ENCODE assay signal across 22 cellular contexts in the genomic region with DNA sequence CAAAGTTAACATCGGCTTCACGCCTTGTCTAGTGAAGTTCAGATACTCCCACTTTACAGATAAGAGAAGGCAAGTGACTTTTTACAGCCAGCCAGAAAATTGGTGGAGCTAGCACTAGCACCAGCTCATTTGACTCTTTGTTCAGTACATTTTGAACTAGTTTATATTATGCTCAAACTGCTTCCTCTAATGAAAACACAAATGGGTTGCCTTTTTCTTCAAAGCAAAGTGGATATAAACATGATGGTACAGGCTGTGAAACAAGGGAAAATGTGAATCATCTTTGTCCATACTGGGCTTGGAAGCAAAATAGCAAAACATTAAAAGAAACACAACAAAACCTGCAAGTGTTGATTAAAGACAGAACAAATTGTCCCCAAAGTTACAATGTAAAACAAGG.
DNase-seq lines count a peak whose midpoint lies in the region; ATAC-seq and TF ChIP-seq lines count a peak whose summit lies in the region.
"Had no signal": no experiment of that assay in that cellular context is flagged by ENCODE, and none has a peak within 500 bp of the region (broad histone marks: within the 10 kb centered on the region; RNA-seq: fewer than 3 reads in every experiment).

No MANE protein-coding gene starts in this region.

- ATAC-seq in right lobe of liver, result no peak
- ATAC-seq: CD8-positive, alpha-beta T cell; GM12878; Right ventricle myocardium inferior had no signal

- intact Hi-C loops in right lobe of liver (cut with DNase I), result no loop called here
- intact Hi-C loops in esophagus muscularis mucosa (cut with DNase I), result no loop called here
- intact Hi-C loops in testis (cut with DNase I; ENCODE audit: low total_unique reads), result no loop called here

- TF ChIP-seq RAD21 in liver (IDR thresholded peaks at IDR 0.05), result no peak

- 81% methylated on average over 2 of the region's 2 CpGs for WGBS in liver
- 69% methylated on average over 2 of the region's 2 CpGs for WGBS in right lobe of liver (ENCODE audit: insufficient coverage, low coverage, low lambda C conversion rate, missing lambda C conversion rate)
- WGBS in esophagus muscularis mucosa, result 65% methylated on average over 2 of the region's 2 CpGs
- WGBS in testis, 2 donors, result 37 to 61% methylated on average over 2 of the region's 2 CpGs

- H3K9ac ChIP-seq in liver (ENCODE audit: low read depth in 1 of 2, low read length in 2 of 2), result no peak overlapping the region

- no peak for DNase-seq in right lobe of liver
- no peak for DNase-seq in esophagus muscularis mucosa (ENCODE audit: extremely low spot score)
- DNase-seq in inferior parietal cortex (ENCODE audit: extremely low spot score), result peak; percentile 43
- no peak for DNase-seq in testis
- no peak for DNase-seq in NCI-H82 (lab: John Stamatoyannopoulos, UW)
- no peak for DNase-seq in SK-N-DZ (ENCODE audit: low spot score)
- no peak for DNase-seq in OCI-M1 (lab: John Stamatoyannopoulos, UW)
- DNase-seq: 8988T; C1 segment of cervical spinal cord; CD8-positive, alpha-beta T cell; DND-41; KG1; NCI-H1105 treated with DMSO at 0.1 percent for 48 hours; NCI-H2029 treated with DMSO at 0.1 percent for 48 hours; NCI-H345; NCI-H524; NCI-H774 had no signal

- no peak for TF ChIP-seq POLR2A in right lobe of liver (IDR thresholded peaks at IDR 0.05)
- TF ChIP-seq POLR2A in esophagus muscularis mucosa (IDR thresholded peaks at IDR 0.05; ENCODE audit: low read depth), result no peak
- no peak for TF ChIP-seq POLR2A in testis (IDR thresholded peaks at IDR 0.05)

- no peaks in the 10 kb centered on the region for H3K4me1 ChIP-seq in liver (ENCODE audit: control insufficient read depth in 4 of 4, insufficient read depth in 4 of 4, low read length in 3 of 4)
- no peaks in the 10 kb centered on the region for H3K4me1 ChIP-seq in right lobe of liver
- peaks cover 0 to 43% (median 33%) of the 10 kb centered on the region in 4 donors for H3K4me1 ChIP-seq in esophagus muscularis mucosa
- H3K4me1 ChIP-seq in testis, result no peaks in the 10 kb centered on the region
- H3K4me1 ChIP-seq: HAP-1 had no signal

- H3K27ac ChIP-seq in liver (ENCODE audit: low read depth in 1 of 2, low read length in 2 of 2) (no peak overlapping the region), right lobe of liver (no peak overlapping the region), esophagus muscularis mucosa (replicated peaks in 1 of 4) (peak overlapping the region in 3 of 4 donors; percentile 65 to 67 (median 66)), testis (no peak overlapping the region)
- H3K27ac ChIP-seq: SJSA1 had no signal

- H3K9me3 ChIP-seq in liver (ENCODE audit: control insufficient read depth in 4 of 4, low read length in 3 of 4) (no peaks in the 10 kb centered on the region), right lobe of liver (no peaks in the 10 kb centered on the region), esophagus muscularis mucosa (no peaks in the 10 kb centered on the region), testis (no peaks in the 10 kb centered on the region)
- H3K9me3 ChIP-seq: HAP-1, SJSA1 had no signal

- H3K27me3 ChIP-seq in liver (ENCODE audit: control insufficient read depth in 4 of 4, insufficient read depth in 4 of 4, low read length in 3 of 4) (no peaks in the 10 kb centered on the region), right lobe of liver (no peaks in the 10 kb centered on the region), esophagus muscularis mucosa (no peaks in the 10 kb centered on the region), testis (no peaks in the 10 kb centered on the region)
- H3K27me3 ChIP-seq: SJSA1 had no signal

- TF ChIP-seq EP300 in esophagus muscularis mucosa (IDR thresholded peaks at IDR 0.05), result no peak

- H3K4me3 ChIP-seq in liver (ENCODE audit: low read depth in 1 of 3, low read length in 3 of 3) (no peak overlapping the region), right lobe of liver (no peak overlapping the region), esophagus muscularis mucosa (no peak overlapping the region), testis (no peak overlapping the region)
- H3K4me3 ChIP-seq: GM12878, HAP-1, SJSA1 had no signal

- TF ChIP-seq CTCF in liver (IDR thresholded peaks at IDR 0.05; ENCODE audit: low read depth, low read length, missing input control) (no peak), right lobe of liver (IDR thresholded peaks at IDR 0.05) (no peak), esophagus muscularis mucosa (IDR thresholded peaks at IDR 0.05) (no peak), testis (IDR thresholded peaks at IDR 0.05) (no peak)

- H3K36me3 ChIP-seq in liver (ENCODE audit: control insufficient read depth in 4 of 4, insufficient read depth in 3 of 4, low read depth in 1 of 4, low read length in 3 of 4), result no peaks in the 10 kb centered on the region
- H3K36me3 ChIP-seq in right lobe of liver, result no peaks in the 10 kb centered on the region
- H3K36me3 ChIP-seq in esophagus muscularis mucosa, result no peaks in the 10 kb centered on the region
- no peaks in the 10 kb centered on the region for H3K36me3 ChIP-seq in testis (ENCODE audit: low read depth, missing control alignments)
- H3K36me3 ChIP-seq: HAP-1, SJSA1 had no signal

TF ChIP-seq in liver, 16 proteins besides CTCF, POLR2A, EP300 and RAD21:
- TF ChIP-seq JUND (IDR thresholded peaks at IDR 0.05) (peak; percentile 35 to 36), TAF1 (conservative IDR thresholded peaks at IDR 0.05) (no peak)
- TF ChIP-seq, protein P1, sequence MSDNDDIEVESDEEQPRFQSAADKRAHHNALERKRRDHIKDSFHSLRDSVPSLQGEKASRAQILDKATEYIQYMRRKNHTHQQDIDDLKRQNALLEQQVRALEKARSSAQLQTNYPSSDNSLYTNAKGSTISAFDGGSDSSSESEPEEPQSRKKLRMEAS (IDR thresholded peaks at IDR 0.05), result no peak

Comparison
In these comparisons a context has a peak if more than half of its experiments do, and no peak if none do; other contexts are left out.
1. H3K27ac ChIP-seq: peak in esophagus muscularis mucosa (3 of 4); none in liver (0 of 2), right lobe of liver (0 of 3) and testis (0 of 2).